ENCODE assay signal across 9 cellular contexts in genomic region chr2:69369802-69370201, GRCh38.
"Had no signal": no experiment of that assay in that cellular context is flagged by ENCODE, and none has a peak within 500 bp of the region (broad histone marks: within the 10 kb centered on the region; RNA-seq: fewer than 3 reads in every experiment).

No MANE protein-coding gene starts in this region.

- DNase-seq: GM23248, H9, HCEC 1CT, KBM-7 had no signal

- H3K4me3 ChIP-seq: GM23248 had no signal

- H3K9me3 Mint-ChIP-seq: H9 had no signal

- H3K27me3 Mint-ChIP-seq: IgD-negative memory B cell had no signal

- H2AFZ ChIP-seq: GM23248 had no signal

- FAIRE-seq: H1, H54 had no signal

- H3K4me3 Mint-ChIP-seq: H9, IgD-negative memory B cell had no signal

- H3K4me2 ChIP-seq: KMS-11 had no signal

- H3K27ac ChIP-seq: GM23248, HL-60, KMS-11 had no signal

- H3K9ac ChIP-seq: GM23248, KMS-11 had no signal

- H3K27ac Mint-ChIP-seq: IgD-negative memory B cell had no signal
